8 cellular contexts compared by ENCODE assay signal in the genomic region with DNA sequence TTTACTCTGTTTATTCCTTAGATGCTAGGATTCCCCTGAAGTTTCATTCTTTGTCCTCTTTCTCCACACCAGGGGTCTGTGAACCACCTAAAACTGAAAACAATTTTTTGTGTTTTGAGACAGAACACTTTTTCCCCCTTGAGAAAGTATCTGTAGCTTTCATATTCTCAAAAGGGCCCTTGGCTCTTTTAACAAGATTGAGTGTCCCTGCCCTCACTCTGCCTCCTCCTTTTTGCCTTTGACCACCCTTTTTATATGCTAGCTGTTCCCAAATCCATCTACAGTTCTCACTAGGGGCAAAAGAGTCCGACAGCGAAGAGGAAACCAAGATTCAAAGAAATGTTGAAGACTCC.
A peak's percentile ranks its signal among the peaks of the same experiment; 100 is the strongest.
DNase-seq lines count a peak whose midpoint lies in the region; ATAC-seq and TF ChIP-seq lines count a peak whose summit lies in the region.

No MANE protein-coding gene starts in this region.

- DNase-seq in HL-60 (ENCODE audit: low read depth in 1 of 2, low spot score in 1 of 2): no peak
- no peak for DNase-seq in cardiac fibroblast (ENCODE audit: low read depth in 2 of 2)
- no peak for DNase-seq in SIG-M5 (lab: John Stamatoyannopoulos, UW)
- DNase-seq in GF-D8 (lab: John Stamatoyannopoulos, UW): no peak

- no peaks in the 10 kb centered on the region for H3K27me3 ChIP-seq in HL-60 (ENCODE audit: insufficient read depth, poor library complexity, severe bottlenecking)
- no peaks in the 10 kb centered on the region for H3K27me3 ChIP-seq in mucosa of rectum (ENCODE audit: control insufficient read depth in 2 of 2, insufficient read depth in 2 of 2, low read length in 2 of 2)

- H3K4me3 ChIP-seq in HL-60 (replicated peaks; ENCODE audit: insufficient read depth, low read length) (peak overlapping the region; percentile 50), cardiac fibroblast (replicated peaks in 1 of 2; ENCODE audit: low read depth in 2 of 2, low read length in 2 of 2) (peak overlapping the region; percentile 57 to 67), mucosa of rectum (ENCODE audit: low read length in 2 of 2) (peak overlapping the region; percentile 86 to 91)

- H3K9ac ChIP-seq in mucosa of rectum (ENCODE audit: low read depth in 1 of 2, low read length in 2 of 2): peak overlapping the region; percentile 69 to 77

- TF ChIP-seq CTCF in 22Rv1 (IDR thresholded peaks at IDR 0.05): no peak
- no peak for TF ChIP-seq CTCF in HL-60 (IDR thresholded peaks at IDR 0.05; ENCODE audit: insufficient read depth, low read length)
- TF ChIP-seq CTCF in cardiac fibroblast (IDR thresholded peaks at IDR 0.05; ENCODE audit: low read depth, low read length): no peak

- no peaks in the 10 kb centered on the region for H3K9me3 ChIP-seq in mucosa of rectum (ENCODE audit: control insufficient read depth in 2 of 2, low read length in 2 of 2)

- ATAC-seq in GM19397 (IDR thresholded peaks at IDR 0.05; ENCODE audit: unreplicated experiment) (no peak), HG03045 (IDR thresholded peaks at IDR 0.05; ENCODE audit: unreplicated experiment) (no peak)

- H3K36me3 ChIP-seq in mucosa of rectum (ENCODE audit: control insufficient read depth in 2 of 2, insufficient read depth in 2 of 2, low read length in 2 of 2): no peaks in the 10 kb centered on the region

- peaks cover 7 to 13% of the 10 kb centered on the region in 2 donors for H3K4me1 ChIP-seq in mucosa of rectum (ENCODE audit: control insufficient read depth in 2 of 2, insufficient read depth in 2 of 2, low read length in 2 of 2)

- H3K27ac ChIP-seq in 22Rv1: peak overlapping the region; percentile 80
- peak overlapping the region; percentile 73 for H3K27ac ChIP-seq in HL-60 (replicated peaks)
- H3K27ac ChIP-seq in mucosa of rectum (ENCODE audit: low read depth in 2 of 2, low read length in 2 of 2): peak overlapping the region; percentile 81 to 85
